9 cellular contexts compared by ENCODE assay signal in genomic region chr6:86856937-86857563, GRCh38.
DNase-seq lines count a peak whose midpoint lies in the region; ATAC-seq and TF ChIP-seq lines count a peak whose summit lies in the region.
"Had no signal": no experiment of that assay in that cellular context is flagged by ENCODE, and none has a peak within 500 bp of the region (broad histone marks: within the 10 kb centered on the region; RNA-seq: fewer than 3 reads in every experiment).

No MANE protein-coding gene starts in this region.

- TF ChIP-seq CTCF in AG09319 (IDR thresholded peaks at IDR 0.05; ENCODE audit: low read depth, low read length) (peak; percentile 49), GM10266 (IDR thresholded peaks at IDR 0.05; ENCODE audit: control insufficient read depth, insufficient read depth, low read depth, missing control alignments) (peak; percentile 72), osteoblast (IDR thresholded peaks at IDR 0.05; ENCODE audit: extremely low read depth, low read depth, low read length) (peak; percentile 63)

- no peak overlapping the region for H3K4me2 ChIP-seq in osteoblast (ENCODE audit: insufficient read depth, low read length)

- H3K79me2 ChIP-seq in osteoblast (ENCODE audit: insufficient read depth, low read length): no peaks in the 10 kb centered on the region

- no peak overlapping the region for H3K27ac ChIP-seq in osteoblast (ENCODE audit: low read depth, low read length)

- no peaks in the 10 kb centered on the region for H4K20me1 ChIP-seq in osteoblast (ENCODE audit: insufficient read depth, low read length)

- no peak overlapping the region for H3K4me3 ChIP-seq in osteoblast (ENCODE audit: insufficient read depth, low read length)
- H3K4me3 ChIP-seq: mucosa of descending colon had no signal

- H3K27me3 ChIP-seq in osteoblast (ENCODE audit: insufficient read depth, low read length): no peaks in the 10 kb centered on the region

- no peak for DNase-seq in AG09319 (ENCODE audit: extremely low read depth, low read depth)
- DNase-seq in GM10266 (ENCODE audit: extremely low spot score): peak; percentile 9
- peak; percentile 71 for DNase-seq in OCI-M1 (lab: John Stamatoyannopoulos, UW)
- peak; percentile 66 for DNase-seq in dermis blood vessel endothelial cell
- DNase-seq in osteoblast (ENCODE audit: insufficient read length, low spot score, missing footprints): peak; percentile 4
- DNase-seq in stimulated activated naive CD4-positive, alpha-beta T cell (lab: John Stamatoyannopoulos, UW): no peak

- ATAC-seq in HG03378 (IDR thresholded peaks at IDR 0.05; ENCODE audit: unreplicated experiment) (peak; percentile 63), GM21447 (IDR thresholded peaks at IDR 0.05; ENCODE audit: unreplicated experiment) (no peak)
- ATAC-seq: mucosa of descending colon had no signal

- H3K9me3 ChIP-seq in osteoblast (ENCODE audit: low read depth, low read length): no peaks in the 10 kb centered on the region
- H3K9me3 ChIP-seq: mucosa of descending colon had no signal

- H3K4me1 ChIP-seq in osteoblast (ENCODE audit: insufficient read depth, low read length): no peaks in the 10 kb centered on the region

- no peaks in the 10 kb centered on the region for H3K36me3 ChIP-seq in osteoblast (ENCODE audit: insufficient read depth, low read length)

- no peak overlapping the region for H2AFZ ChIP-seq in osteoblast (ENCODE audit: low read length)

Comparison
In these comparisons a context has a peak if more than half of its experiments do, and no peak if none do; other contexts are left out.
1. DNase-seq: peak in GM10266 (single experiment), OCI-M1 (single experiment), dermis blood vessel endothelial cell (single experiment) and osteoblast (single experiment); none in AG09319 (single experiment) and stimulated activated naive CD4-positive, alpha-beta T cell (0 of 6).
2. Peak in every context shown above with its lines, with median percentiles within 50 percentile points of each other: CTCF ChIP-seq.